In the genomic region with DNA sequence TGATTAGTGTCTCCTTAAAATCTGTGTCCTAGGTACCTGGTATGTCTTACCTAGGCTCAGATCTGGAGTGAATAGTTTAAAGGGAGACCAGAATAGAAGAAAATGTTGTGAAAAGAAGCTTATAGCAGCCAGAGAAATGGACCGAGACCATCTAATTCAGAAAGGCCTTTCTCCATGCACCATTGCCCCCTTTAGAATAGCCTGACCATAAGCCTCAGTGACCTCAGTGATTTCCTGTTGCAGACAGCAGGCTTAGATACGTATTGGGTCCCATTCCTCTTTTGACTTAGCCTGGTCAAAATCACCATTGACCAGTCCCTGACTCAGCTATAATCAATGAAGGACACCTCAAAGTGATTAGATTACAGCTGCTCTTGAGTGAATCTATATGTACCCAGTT, we compare ENCODE assay signal across 20 cellular contexts.
A peak's percentile ranks its signal among the peaks of the same experiment; 100 is the strongest.
DNase-seq lines count a peak whose midpoint lies in the region; ATAC-seq and TF ChIP-seq lines count a peak whose summit lies in the region.
"Had no signal": no experiment of that assay in that cellular context is flagged by ENCODE, and none has a peak within 500 bp of the region (broad histone marks: within the 10 kb centered on the region; RNA-seq: fewer than 3 reads in every experiment).

No MANE protein-coding gene starts in this region.

- H3K79me2 ChIP-seq in mesendoderm (ENCODE audit: control insufficient read depth, insufficient read depth, low read length), result no peaks in the 10 kb centered on the region

- H3K4me3 ChIP-seq in HUES6 (ENCODE audit: low read depth, low read length) (peak overlapping the region; percentile 18; the same call in 1 of the 2 replicates), mesendoderm (ENCODE audit: low read length) (no peak overlapping the region)
- H3K4me3 ChIP-seq: K562, SJSA1 had no signal

- H3K27me3 ChIP-seq in HUES6 (ENCODE audit: control insufficient read depth, insufficient read depth, low read length) (no peaks in the 10 kb centered on the region), mesendoderm (ENCODE audit: insufficient read depth, low read length, poor library complexity) (no peaks in the 10 kb centered on the region)
- H3K27me3 ChIP-seq: SJSA1 had no signal

- peak overlapping the region in 2 of 5 experiments; percentile 49 to 70 for H3K4me3 Mint-ChIP-seq in brain
- no peak overlapping the region for H3K4me3 Mint-ChIP-seq in activated naive CD4-positive, alpha-beta T cell treated with anti-CD3 and anti-CD28 coated beads for 36 hours
- H3K4me3 Mint-ChIP-seq: B cell had no signal

- H3K18ac ChIP-seq in mesendoderm (ENCODE audit: low read length), result peak overlapping the region; percentile 31

- peak overlapping the region; percentile 89 for H2AK5ac ChIP-seq in mesendoderm (ENCODE audit: low read length)

- no peaks in the 10 kb centered on the region for H3K79me1 ChIP-seq in mesendoderm (ENCODE audit: low read length)

- H3K4me1 ChIP-seq in HUES6 (ENCODE audit: control insufficient read depth, insufficient read depth, low read length) (peaks cover 17% of the 10 kb centered on the region), mesendoderm (ENCODE audit: control insufficient read depth, low read depth, low read length) (peaks cover 8% of the 10 kb centered on the region)
- H3K4me1 ChIP-seq: SJSA1 had no signal

- H3K23ac ChIP-seq in mesendoderm (ENCODE audit: low read length), result no peak overlapping the region

- H2BK120ac ChIP-seq in mesendoderm (ENCODE audit: low read depth, low read length), result peak overlapping the region; percentile 73

- WGBS in mesendoderm (ENCODE audit: extremely low coverage, insufficient coverage, low lambda C conversion rate), result no CpG with 5 or more reads among the region's 2 CpGs

- peak overlapping the region; percentile 89 for H2BK5ac ChIP-seq in mesendoderm (ENCODE audit: low read length)

- H3K36me3 ChIP-seq in HUES6 (ENCODE audit: control insufficient read depth, insufficient read depth, low read length) (no peaks in the 10 kb centered on the region), mesendoderm (ENCODE audit: control insufficient read depth, insufficient read depth, low read length) (no peaks in the 10 kb centered on the region)
- H3K36me3 ChIP-seq: SJSA1 had no signal

- TF ChIP-seq CTCF in brain (conservative IDR thresholded peaks at IDR 0.05), result no peak

- H3K4ac ChIP-seq in mesendoderm (ENCODE audit: low read depth, low read length), result peak overlapping the region; percentile 87

- H4K5ac ChIP-seq in mesendoderm (ENCODE audit: low read length), result peak overlapping the region; percentile 62

- H3K27ac Mint-ChIP-seq in brain, result peak overlapping the region in 3 of 5 experiments; percentile 1 to 61 (median 51)
- H3K27ac Mint-ChIP-seq in activated naive CD4-positive, alpha-beta T cell treated with anti-CD3 and anti-CD28 coated beads for 36 hours, result no peak overlapping the region
- H3K27ac Mint-ChIP-seq: B cell had no signal

- intact Hi-C loops in activated naive CD4-positive, alpha-beta T cell treated with anti-CD3 and anti-CD28 coated beads for 36 hours (cut with micrococcal nuclease), result no loop called here

- CTCF ChIA-PET in activated naive CD4-positive, alpha-beta T cell treated with anti-CD3 and anti-CD28 coated beads for 36 hours (lab: Charles Lee), result no interaction called here

- ATAC-seq in GM21723 (IDR thresholded peaks at IDR 0.05; ENCODE audit: unreplicated experiment), result no peak
- ATAC-seq: HCT116, K562 had no signal

- H2BK15ac ChIP-seq in mesendoderm (replicated peaks; ENCODE audit: low read depth), result peak overlapping the region; percentile 57

- H3K27ac ChIP-seq in HUES6 (ENCODE audit: low read depth, low read length) (no peak overlapping the region), mesendoderm (ENCODE audit: low read depth, low read length) (peak overlapping the region; percentile 78)
- H3K27ac ChIP-seq: SJSA1 had no signal

- H3K56ac ChIP-seq in mesendoderm (ENCODE audit: low read length), result peak overlapping the region; percentile 82

- peaks cover 5% of the 10 kb centered on the region for H3K27me3 Mint-ChIP-seq in brain
- H3K27me3 Mint-ChIP-seq in activated naive CD4-positive, alpha-beta T cell treated with anti-CD3 and anti-CD28 coated beads for 36 hours (ENCODE audit: low read depth), result no peaks in the 10 kb centered on the region
- H3K27me3 Mint-ChIP-seq: B cell had no signal

- H3K9ac ChIP-seq in HUES6 (ENCODE audit: low read length), result no peak overlapping the region
- H3K9ac ChIP-seq in mesendoderm (ENCODE audit: low read length), result peak overlapping the region; percentile 51

- peaks cover 44% of the 10 kb centered on the region for H3K4me1 Mint-ChIP-seq in brain
- no peaks in the 10 kb centered on the region for H3K4me1 Mint-ChIP-seq in activated naive CD4-positive, alpha-beta T cell treated with anti-CD3 and anti-CD28 coated beads for 36 hours (ENCODE audit: low read depth)
- H3K4me1 Mint-ChIP-seq: B cell had no signal

- DNase-seq in mesendoderm (no peak), NCI-H1092 treated with DMSO at 0.1 percent for 48 hours (lab: John Stamatoyannopoulos, UW) (no peak), NCI-H1048 (lab: John Stamatoyannopoulos, UW) (no peak)
- DNase-seq in activated naive CD4-positive, alpha-beta T cell treated with anti-CD3 and anti-CD28 coated beads for 36 hours, result no peak
- DNase-seq: Calu3, DND-41, GOT3, NCI-H1417 treated with DMSO at 0.1 percent for 48 hours, NCI-H1694 treated with DMSO at 0.1 percent for 48 hours, NCI-H2081, NCI-H2227 treated with DMSO at 0.1 percent for 48 hours, Right ventricle myocardium superior, RPMI8226 had no signal

- H4K8ac ChIP-seq in mesendoderm (ENCODE audit: low read depth, low read length), result no peak overlapping the region

- H3K9me3 ChIP-seq in HUES6 (ENCODE audit: control insufficient read depth, insufficient read depth, low read depth, low read length), result no peaks in the 10 kb centered on the region
- H3K9me3 ChIP-seq: SJSA1 had no signal

- peak overlapping the region; percentile 13 for H3K4me2 ChIP-seq in mesendoderm (ENCODE audit: low read length)

- peaks cover 0 to under 1% (median 0%) of the 10 kb centered on the region in 5 experiments for H3K9me3 Mint-ChIP-seq in brain
- no peaks in the 10 kb centered on the region for H3K9me3 Mint-ChIP-seq in activated naive CD4-positive, alpha-beta T cell treated with anti-CD3 and anti-CD28 coated beads for 36 hours

- no peaks in the 10 kb centered on the region for H3K36me3 Mint-ChIP-seq in brain
- no peaks in the 10 kb centered on the region for H3K36me3 Mint-ChIP-seq in activated naive CD4-positive, alpha-beta T cell treated with anti-CD3 and anti-CD28 coated beads for 36 hours (ENCODE audit: low read depth)
